In genomic region chr5:131570757-131571156, GRCh38 we compare ENCODE assay signal across 1 cellular context.
TF ChIP-seq lines count a peak whose summit lies in the region.

No MANE protein-coding gene starts in this region.

TF ChIP-seq in GM23338, 12 proteins besides CTCF, POLR2A, EP300 and RAD21 (continued from another document):
- TF ChIP-seq ETS1 (IDR thresholded peaks at IDR 0.05) (no peak), JUNB (IDR thresholded peaks at IDR 0.05; ENCODE audit: unreplicated experiment) (no peak), STAT1 (IDR thresholded peaks at IDR 0.05; ENCODE audit: unreplicated experiment) (no peak), CREB1 (CRISPR knock-in tag; IDR thresholded peaks at IDR 0.05; ENCODE audit: low read depth) (no peak), ZNF462 (CRISPR knock-in tag; IDR thresholded peaks at IDR 0.05) (no peak), EZH2phosphoT487 (IDR thresholded peaks at IDR 0.05; ENCODE audit: unreplicated experiment) (no peak)
